Comparison of ENCODE assay signal across 8 cellular contexts in the genomic region with DNA sequence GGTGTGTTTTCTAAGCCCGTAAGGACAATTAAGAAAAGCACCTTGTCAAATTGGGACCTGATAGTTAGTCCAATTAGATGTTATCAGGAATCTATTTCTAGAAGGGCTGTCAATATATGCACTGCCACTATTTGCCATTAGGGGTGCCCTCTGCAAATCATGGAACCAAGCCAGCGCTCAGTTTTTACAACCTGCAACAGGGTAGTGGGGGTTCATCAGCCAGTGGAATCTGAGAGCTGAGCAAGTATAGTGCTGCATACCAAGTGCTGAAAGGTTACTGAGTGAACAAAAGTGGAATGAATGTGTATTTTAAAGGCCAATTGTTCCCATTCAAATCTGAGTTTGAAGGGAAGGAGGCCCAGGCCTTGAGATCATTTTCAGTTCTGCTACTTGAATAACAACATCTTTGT.
DNase-seq lines count a peak whose midpoint lies in the region; ATAC-seq lines count a peak whose summit lies in the region.

No MANE protein-coding gene starts in this region.

- peak; percentile 55 for ATAC-seq in HG03571 (IDR thresholded peaks at IDR 0.05; ENCODE audit: unreplicated experiment)

- no peaks in the 10 kb centered on the region for H3K9me3 ChIP-seq in iPS DF 6.9 (ENCODE audit: control insufficient read depth, insufficient read depth, low read length)

- peaks cover 2% of the 10 kb centered on the region; the same call in 1 of the 2 replicates for H3K4me1 ChIP-seq in iPS DF 6.9 (ENCODE audit: control insufficient read depth, insufficient read depth, low read length)

- no peak overlapping the region for H3K4me3 ChIP-seq in iPS DF 6.9 (ENCODE audit: low read length)

- H3K27me3 ChIP-seq in iPS DF 6.9 (ENCODE audit: control insufficient read depth, insufficient read depth, low read length), result no peaks in the 10 kb centered on the region

- no peaks in the 10 kb centered on the region; the same call in 1 of the 2 replicates for H3K36me3 ChIP-seq in iPS DF 6.9 (ENCODE audit: control insufficient read depth, insufficient read depth, low read length)

- WGBS in iPS DF 6.9 (ENCODE audit: insufficient coverage, insufficient read length), result no CpG with 5 or more reads among the region's 2 CpGs

- H3K27ac ChIP-seq in iPS DF 6.9 (ENCODE audit: low read length), result no peak overlapping the region

- peak; percentile 20 for DNase-seq in NCI-H345 (lab: John Stamatoyannopoulos, UW)
- no peak for DNase-seq in NCI-H345 treated with DMSO at 0.1 percent for 48 hours (lab: John Stamatoyannopoulos, UW; ENCODE audit: unreplicated experiment)
- peak; percentile 56 for DNase-seq in RPMI8226
- peak in 53 of 58 donors; percentile 2 to 79 (median 46) for DNase-seq in anterior cingulate cortex (lab: John Stamatoyannopoulos, UW)
- peak; percentile 37 for DNase-seq in iPS DF 6.9 (ENCODE audit: low read depth, low spot score)
- DNase-seq in stimulated activated CD8-positive, alpha-beta memory T cell treated with anti-CD3 and anti-CD28 coated beads, Interleukin-12 subunit alpha, Interleukin-12 subunit beta, amount 100 ng/mL, for 1 hour (ENCODE audit: low read depth), result peak; percentile 22
- DNase-seq in NCI-H524 treated with DMSO at 0.1 percent for 48 hours (lab: John Stamatoyannopoulos, UW), result no peak

Comparison
In these comparisons a context has a peak if more than half of its experiments do, and no peak if none do; other contexts are left out.
1. DNase-seq: peak in NCI-H345 (single experiment), RPMI8226 (single experiment), anterior cingulate cortex (53 of 58), iPS DF 6.9 (single experiment) and stimulated activated CD8-positive, alpha-beta memory T cell treated with anti-CD3 and anti-CD28 coated beads, Interleukin-12 subunit alpha, Interleukin-12 subunit beta, amount 100 ng/mL, for 1 hour (single experiment); none in NCI-H345 treated with DMSO at 0.1 percent for 48 hours (single experiment) and NCI-H524 treated with DMSO at 0.1 percent for 48 hours (single experiment).